8 cellular contexts compared by ENCODE assay signal in genomic region chr2:65436825-65437221, GRCh38. TPM values are rescaled to one million over a fixed set of nuclear protein-coding genes. Genes with fewer than 3 reads are reported as not detected.
DNase-seq lines count a peak whose midpoint lies in the region; ATAC-seq and TF ChIP-seq lines count a peak whose summit lies in the region.

No MANE protein-coding gene starts in this region.

- H3K4me1 ChIP-seq in effector memory CD4-positive, alpha-beta T cell (ENCODE audit: control insufficient read depth, insufficient read depth, low read length, poor library complexity, severe bottlenecking), result peaks cover 19% of the 10 kb centered on the region

- peak overlapping the region; percentile 80 for H3K4me3 ChIP-seq in AG09309 (ENCODE audit: control insufficient read depth, low read depth, low read length)
- peak overlapping the region; percentile 61 for H3K4me3 ChIP-seq in effector memory CD4-positive, alpha-beta T cell (ENCODE audit: insufficient read depth, low read depth, low read length, poor library complexity, severe bottlenecking)

- H3K4me1 Mint-ChIP-seq in neural crest cell, result peaks cover 59% of the 10 kb centered on the region

- DNase-seq in AG09309 (ENCODE audit: low read depth), result no peak
- no peak for DNase-seq in effector memory CD4-positive, alpha-beta T cell
- DNase-seq in neural crest cell (ENCODE audit: low read depth, low spot score), result no peak
- no peak for DNase-seq in HPDE6-E6E7 (ENCODE audit: extremely low spot score)
- DNase-seq in iPS-NIHi7 (ENCODE audit: extremely low spot score), result no peak

- H3K27me3 Mint-ChIP-seq in neural crest cell (ENCODE audit: low read depth), result no peaks in the 10 kb centered on the region

- peaks cover 27% of the 10 kb centered on the region for H3K27me3 ChIP-seq in effector memory CD4-positive, alpha-beta T cell (replicated peaks; ENCODE audit: control insufficient read depth, insufficient read depth, low read length, poor library complexity, severe bottlenecking)

- no peak overlapping the region for H3K27ac ChIP-seq in effector memory CD4-positive, alpha-beta T cell (ENCODE audit: insufficient read depth, low read length, poor library complexity, severe bottlenecking)

- H3K36me3 ChIP-seq in effector memory CD4-positive, alpha-beta T cell (ENCODE audit: control insufficient read depth, insufficient read depth, low read length), result no peaks in the 10 kb centered on the region

- ATAC-seq in GM18870 (IDR thresholded peaks at IDR 0.05; ENCODE audit: unreplicated experiment) (peak; percentile 84), HG03064 (IDR thresholded peaks at IDR 0.05; ENCODE audit: low read depth, unreplicated experiment) (peak; percentile 65), SK-N-SH treated with all-trans-retinoic acid at 6 μM for 48 hours (peak; percentile 5)

- H3K27ac Mint-ChIP-seq in neural crest cell (ENCODE audit: unreplicated experiment), result peak overlapping the region; percentile 98

- no peaks in the 10 kb centered on the region for H3K9me3 ChIP-seq in effector memory CD4-positive, alpha-beta T cell (ENCODE audit: control insufficient read depth, low read length)

- peak overlapping the region; percentile 97 for H3K4me3 Mint-ChIP-seq in neural crest cell

- no peaks in the 10 kb centered on the region for H3K36me3 Mint-ChIP-seq in neural crest cell (ENCODE audit: low read depth)

- H3K9me3 Mint-ChIP-seq in neural crest cell, result peaks cover 2% of the 10 kb centered on the region

- TF ChIP-seq CTCF in AG09309 (IDR thresholded peaks at IDR 0.05; ENCODE audit: control insufficient read depth, insufficient read depth, low read depth, low read length, missing control alignments) (no peak), neural crest cell (conservative IDR thresholded peaks at IDR 0.05) (no peak)

TF ChIP-seq in SK-N-SH treated with all-trans-retinoic acid at 6 μM for 48 hours, 23 proteins besides CTCF, POLR2A, EP300 and RAD21:
- TF ChIP-seq ESRRG (CRISPR knock-in tag; IDR thresholded peaks at IDR 0.05) (no peak), ZNF70 (CRISPR knock-in tag; IDR thresholded peaks at IDR 0.05) (no peak), ZNF565 (CRISPR knock-in tag; conservative IDR thresholded peaks at IDR 0.05; ENCODE audit: low read depth) (no peak), CSRNP3 (CRISPR knock-in tag; IDR thresholded peaks at IDR 0.05) (no peak), TCF4 (CRISPR knock-in tag; IDR thresholded peaks at IDR 0.05; ENCODE audit: borderline replicate concordance) (no peak), ZNF8 (CRISPR knock-in tag; IDR thresholded peaks at IDR 0.05) (no peak), SNAI2 (CRISPR knock-in tag; IDR thresholded peaks at IDR 0.05) (no peak), CREB5 (CRISPR knock-in tag; IDR thresholded peaks at IDR 0.05; ENCODE audit: low read depth) (no peak), GLIS3 (CRISPR knock-in tag; IDR thresholded peaks at IDR 0.05) (no peak), CSDC2 (CRISPR knock-in tag; IDR thresholded peaks at IDR 0.05) (no peak), ARNTL (CRISPR knock-in tag; IDR thresholded peaks at IDR 0.05; ENCODE audit: borderline replicate concordance, low read depth) (no peak), ZFP30 (CRISPR knock-in tag; IDR thresholded peaks at IDR 0.05) (no peak), ZFP3 (CRISPR knock-in tag; IDR thresholded peaks at IDR 0.05) (no peak), OSR1 (CRISPR knock-in tag; IDR thresholded peaks at IDR 0.05) (no peak), TOX (CRISPR knock-in tag; IDR thresholded peaks at IDR 0.05; ENCODE audit: borderline replicate concordance) (no peak), POU6F1 (CRISPR knock-in tag; IDR thresholded peaks at IDR 0.05; ENCODE audit: borderline replicate concordance, low read depth) (no peak), ISL1 (CRISPR knock-in tag; IDR thresholded peaks at IDR 0.05) (no peak), RARB (CRISPR knock-in tag; IDR thresholded peaks at IDR 0.05) (no peak), TSHZ2 (CRISPR knock-in tag; IDR thresholded peaks at IDR 0.05) (no peak)
- TF ChIP-seq, protein P1, sequence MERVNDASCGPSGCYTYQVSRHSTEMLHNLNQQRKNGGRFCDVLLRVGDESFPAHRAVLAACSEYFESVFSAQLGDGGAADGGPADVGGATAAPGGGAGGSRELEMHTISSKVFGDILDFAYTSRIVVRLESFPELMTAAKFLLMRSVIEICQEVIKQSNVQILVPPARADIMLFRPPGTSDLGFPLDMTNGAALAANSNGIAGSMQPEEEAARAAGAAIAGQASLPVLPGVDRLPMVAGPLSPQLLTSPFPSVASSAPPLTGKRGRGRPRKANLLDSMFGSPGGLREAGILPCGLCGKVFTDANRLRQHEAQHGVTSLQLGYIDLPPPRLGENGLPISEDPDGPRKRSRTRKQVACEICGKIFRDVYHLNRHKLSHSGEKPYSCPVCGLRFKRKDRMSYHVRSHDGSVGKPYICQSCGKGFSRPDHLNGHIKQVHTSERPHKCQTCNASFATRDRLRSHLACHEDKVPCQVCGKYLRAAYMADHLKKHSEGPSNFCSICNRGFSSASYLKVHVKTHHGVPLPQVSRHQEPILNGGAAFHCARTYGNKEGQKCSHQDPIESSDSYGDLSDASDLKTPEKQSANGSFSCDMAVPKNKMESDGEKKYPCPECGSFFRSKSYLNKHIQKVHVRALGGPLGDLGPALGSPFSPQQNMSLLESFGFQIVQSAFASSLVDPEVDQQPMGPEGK (CRISPR knock-in tag; IDR thresholded peaks at IDR 0.05; ENCODE audit: borderline replicate concordance), result no peak

RNA-seq across cellular contexts. Expression of gene SPRED2, which starts 4.4 kb away (rescaled TPM):
- total RNA-seq in neural crest cell, result 55.4 and 55.8 TPM in 2 replicates

Comparison
In these comparisons a context has a peak if more than half of its experiments do, and no peak if none do; other contexts are left out.
1. ATAC-seq: peak in every context shown above with its lines; median percentile 84 in GM18870; 65 in HG03064; 5 in SK-N-SH treated with all-trans-retinoic acid at 6 μM for 48 hours.